23 cellular contexts compared by ENCODE assay signal in genomic region chr2:1973636-1974035, GRCh38.
DNase-seq lines count a peak whose midpoint lies in the region; ATAC-seq, FAIRE-seq and TF ChIP-seq lines count a peak whose summit lies in the region.
"Had no signal": no experiment of that assay in that cellular context is flagged by ENCODE, and none has a peak within 500 bp of the region (broad histone marks: within the 10 kb centered on the region; RNA-seq: fewer than 3 reads in every experiment).

No MANE protein-coding gene starts in this region.

- no peak for ATAC-seq in gastroesophageal sphincter
- ATAC-seq: activated CD8-positive, alpha-beta memory T cell treated with anti-CD3 and anti-CD28 coated beads, Interleukin-2, amount 10 ng/mL, durations not matched to agents 7 days and 5 days; activated T-helper 17 cell treated with anti-CD3 and anti-CD28 coated beads, Interleukin-2, amount 50 U/mL, for 72 hours; stimulated activated naive CD8-positive, alpha-beta T cell treated with anti-CD3 and anti-CD28 coated beads, Interleukin-15, amount 100 ng/mL, for 72 hours; upper lobe of right lung had no signal

- H3K4me3 ChIP-seq in bronchial epithelial cell (ENCODE audit: low read depth, low read length) (no peak overlapping the region), osteoblast (ENCODE audit: insufficient read depth, low read length) (no peak overlapping the region), gastroesophageal sphincter (no peak overlapping the region)
- H3K4me3 ChIP-seq: esophagus muscularis mucosa, left lung, upper lobe of right lung had no signal

- H2AFZ ChIP-seq in osteoblast (ENCODE audit: low read length), result no peak overlapping the region

- H4K20me1 ChIP-seq in osteoblast (ENCODE audit: insufficient read depth, low read length), result no peaks in the 10 kb centered on the region

- H3K36me3 ChIP-seq in bronchial epithelial cell (ENCODE audit: control insufficient read depth, insufficient read depth, low read length), result no peaks in the 10 kb centered on the region
- H3K36me3 ChIP-seq in osteoblast (ENCODE audit: insufficient read depth, low read length), result no peaks in the 10 kb centered on the region
- no peaks in the 10 kb centered on the region for H3K36me3 ChIP-seq in gastroesophageal sphincter
- H3K36me3 ChIP-seq: esophagus muscularis mucosa, left lung, upper lobe of right lung had no signal

- peaks cover 2% of the 10 kb centered on the region for H3K4me1 ChIP-seq in osteoblast (ENCODE audit: insufficient read depth, low read length)
- no peaks in the 10 kb centered on the region for H3K4me1 ChIP-seq in gastroesophageal sphincter
- H3K4me1 ChIP-seq: esophagus muscularis mucosa, left lung, upper lobe of right lung had no signal

- 60% methylated on average over 1 of the region's 5 CpGs for whole genome bisulfite sequencing in gastroesophageal sphincter (ENCODE audit: low coverage in 1 of 2), 2 donors

- DNase-seq in NCI-H1105 treated with DMSO at 0.1 percent for 48 hours (lab: John Stamatoyannopoulos, UW), result peak; percentile 1
- DNase-seq in NCI-H1105 (lab: John Stamatoyannopoulos, UW), result no peak
- peak; percentile 40 for DNase-seq in NCI-H2171 (lab: John Stamatoyannopoulos, UW)
- no peak for DNase-seq in bronchial epithelial cell (ENCODE audit: low read depth)
- no peak for DNase-seq in osteoblast (ENCODE audit: insufficient read length, low spot score, missing footprints)
- no peak for DNase-seq in stimulated activated CD4-positive, alpha-beta T cell treated with anti-CD3 and anti-CD28 coated beads, Interleukin-4, amount 100 ng/mL, for 24 hours
- no peak for DNase-seq in COLO829 (ENCODE audit: low spot score)
- DNase-seq: activated CD4-positive, alpha-beta T cell treated with anti-CD3 and anti-CD28 coated beads for 4 hours; activated CD8-positive, alpha-beta memory T cell treated with anti-CD3 and anti-CD28 coated beads, Interleukin-2, amount 10 ng/mL, durations not matched to agents 7 days and 5 days; Caco-2; effector CD8-positive, alpha-beta T cell; HCEC 1CT; left lung; small intestine; stimulated activated CD4-positive, alpha-beta T cell treated with anti-CD3 and anti-CD28 coated beads, Interleukin-2, amount 100 ng/mL, for 48 hours; stimulated activated naive CD8-positive, alpha-beta T cell treated with anti-CD3 and anti-CD28 coated beads, Interleukin-15, amount 100 ng/mL, for 72 hours; SW 1271; upper lobe of right lung had no signal

- H3K27ac ChIP-seq in osteoblast (ENCODE audit: low read depth, low read length), result peak overlapping the region; percentile 28
- no peak overlapping the region for H3K27ac ChIP-seq in gastroesophageal sphincter
- H3K27ac ChIP-seq: 22Rv1, esophagus muscularis mucosa, left lung, upper lobe of right lung had no signal

- no peak for TF ChIP-seq POLR2A in gastroesophageal sphincter (IDR thresholded peaks at IDR 0.05)

- TF ChIP-seq CTCF in bronchial epithelial cell (IDR thresholded peaks at IDR 0.05; ENCODE audit: insufficient read depth, low read length, severe bottlenecking) (no peak), osteoblast (IDR thresholded peaks at IDR 0.05; ENCODE audit: extremely low read depth, low read depth, low read length) (no peak), gastroesophageal sphincter (IDR thresholded peaks at IDR 0.05) (no peak)

- no peak for TF ChIP-seq EP300 in gastroesophageal sphincter (IDR thresholded peaks at IDR 0.05)

- H3K79me2 ChIP-seq in osteoblast (ENCODE audit: insufficient read depth, low read length), result no peaks in the 10 kb centered on the region

- peak; percentile 36 for FAIRE-seq in bronchial epithelial cell (lab: Jason Lieb, UNC)
- FAIRE-seq: small intestine, TTC549 had no signal

- H3K9me3 ChIP-seq in osteoblast (ENCODE audit: low read depth, low read length) (no peaks in the 10 kb centered on the region), gastroesophageal sphincter (no peaks in the 10 kb centered on the region)
- H3K9me3 ChIP-seq: Caco-2, esophagus muscularis mucosa, left lung, upper lobe of right lung had no signal

- no peak overlapping the region for H3K4me2 ChIP-seq in osteoblast (ENCODE audit: insufficient read depth, low read length)

- H3K27me3 ChIP-seq in bronchial epithelial cell (ENCODE audit: control insufficient read depth, insufficient read depth, low read length), result no peaks in the 10 kb centered on the region
- H3K27me3 ChIP-seq in osteoblast (ENCODE audit: insufficient read depth, low read length), result no peaks in the 10 kb centered on the region
- no peaks in the 10 kb centered on the region for H3K27me3 ChIP-seq in gastroesophageal sphincter
- H3K27me3 ChIP-seq: esophagus muscularis mucosa, left lung, upper lobe of right lung had no signal

Comparison
In these comparisons a context has a peak if more than half of its experiments do, and no peak if none do; other contexts are left out.
1. DNase-seq: peak in NCI-H1105 treated with DMSO at 0.1 percent for 48 hours (single experiment) and NCI-H2171 (single experiment); none in NCI-H1105 (single experiment), bronchial epithelial cell (single experiment), osteoblast (single experiment), stimulated activated CD4-positive, alpha-beta T cell treated with anti-CD3 and anti-CD28 coated beads, Interleukin-4, amount 100 ng/mL, for 24 hours (single experiment) and COLO829 (single experiment).